In genomic region chr17:76140661-76141211, GRCh38 we compare ENCODE assay signal across 8 cellular contexts. TPM values are rescaled to one million over a fixed set of nuclear protein-coding genes. Genes with fewer than 3 reads are reported as not detected.
DNase-seq lines count a peak whose midpoint lies in the region; ATAC-seq, FAIRE-seq and TF ChIP-seq lines count a peak whose summit lies in the region.

No MANE protein-coding gene starts in this region.

- H3K36me3 ChIP-seq in GM12878 (ENCODE audit: control insufficient read depth in 2 of 2, insufficient read depth in 2 of 2, low read length in 1 of 2): no peaks in the 10 kb centered on the region
- no peaks in the 10 kb centered on the region for H3K36me3 ChIP-seq in mucosa of stomach (ENCODE audit: control insufficient read depth, insufficient read depth, low read length)

- SMC1A ChIA-PET in GM12878 (lab: Charles Lee; ENCODE audit: uncharacterized antibody, unreplicated experiment): interaction anchor here (0.8 to 2.2 kb wide), 2 partner anchors 37 to 139 kb away, joined by 3 to 6 read pairs; no protein-coding TSS in a partner anchor

- POLR2A ChIA-PET in GM12878 (lab: Charles Lee): no interaction called here

- no peak for ATAC-seq in stimulated activated naive CD8-positive, alpha-beta T cell treated with anti-CD3 and anti-CD28 coated beads, Interleukin-15, Interleukin-2, amounts not matched to agents 100 U/mL and 50 U/mL, for 24 hours
- ATAC-seq in GM12878: peak; percentile 21; the same call in 2 of the 3 replicates

- H3K9me3 ChIP-seq in GM12878 (replicated peaks; ENCODE audit: control insufficient read depth, insufficient read depth, low read length) (no peaks in the 10 kb centered on the region), mucosa of stomach (ENCODE audit: control insufficient read depth, low read length) (no peaks in the 10 kb centered on the region)

- H3K79me2 ChIP-seq in GM12878 (ENCODE audit: control insufficient read depth, insufficient read depth, low read length): no peaks in the 10 kb centered on the region

- peak overlapping the region; percentile 75 for H3K4me2 ChIP-seq in GM12878 (ENCODE audit: control insufficient read depth, insufficient read depth)

- BruUV-seq in GM12878 (replicated peaks; lab: Mats Ljungman, UMichigan): no TSS peak

- in situ Hi-C loops in GM12878 (cut with MboI): no loop called here

- WGBS in GM12878 (ENCODE audit: insufficient coverage, insufficient replicate concordance, low lambda C conversion rate, missing lambda C conversion rate): 7% methylated on average over 16 of the region's 24 CpGs

- peaks cover 23% of the 10 kb centered on the region for H3K4me1 ChIP-seq in GM12878 (ENCODE audit: control insufficient read depth, insufficient read depth, low read length)
- peaks cover 14% of the 10 kb centered on the region for H3K4me1 ChIP-seq in mucosa of stomach (ENCODE audit: control insufficient read depth, insufficient read depth, low read length)

- no peaks in the 10 kb centered on the region for H3K36me3 Mint-ChIP-seq in stimulated activated naive CD8-positive, alpha-beta T cell treated with anti-CD3 and anti-CD28 coated beads, Interleukin-15, Interleukin-2, amounts not matched to agents 100 ng/mL and 50 ng/mL, for 24 hours (ENCODE audit: low read depth)

- no peak overlapping the region for H3K27ac Mint-ChIP-seq in stimulated activated naive CD8-positive, alpha-beta T cell treated with anti-CD3 and anti-CD28 coated beads, Interleukin-15, Interleukin-2, amounts not matched to agents 100 ng/mL and 50 ng/mL, for 24 hours

- no peak overlapping the region for H2AFZ ChIP-seq in GM12878 (ENCODE audit: control insufficient read depth, low read depth, low read length)

- intact Hi-C loops in GM12878 (cut with micrococcal nuclease; ENCODE audit: unreplicated experiment): no loop called here

- no peak for TF ChIP-seq POLR2A in GM12878 (IDR thresholded peaks at IDR 0.05; ENCODE audit: low read depth, low read length)

- H3K4me1 Mint-ChIP-seq in stimulated activated naive CD8-positive, alpha-beta T cell treated with anti-CD3 and anti-CD28 coated beads, Interleukin-15, Interleukin-2, amounts not matched to agents 100 ng/mL and 50 ng/mL, for 24 hours (ENCODE audit: low read depth): peaks cover 54% of the 10 kb centered on the region

- H3K9ac ChIP-seq in GM12878 (ENCODE audit: control insufficient read depth, insufficient read depth, low read length): no peak overlapping the region
- H3K9ac ChIP-seq in mucosa of stomach (ENCODE audit: low read length): no peak overlapping the region

- CTCF ChIA-PET in GM12878 (lab: Yijun Ruan, JAX): interaction anchor here (0.6 to 1.1 kb wide), 5 partner anchors 14 to 80 kb away, joined by 3 to 4 read pairs (median 3); no protein-coding TSS in a partner anchor

- TF ChIP-seq CTCF in GM12878 (IDR thresholded peaks at IDR 0.05 in 2 of 3, conservative IDR thresholded peaks at IDR 0.05 in 1 of 3; ENCODE audit: control insufficient read depth in 2 of 3, extremely low read depth in 1 of 3, insufficient read depth in 1 of 3, low read depth in 3 of 3, low read length in 3 of 3): no peak

- no peak overlapping the region for H3K27ac ChIP-seq in GM12878 (ENCODE audit: control insufficient read depth, insufficient read depth)

- peak overlapping the region; percentile 77 for H3K4me3 Mint-ChIP-seq in stimulated activated naive CD8-positive, alpha-beta T cell treated with anti-CD3 and anti-CD28 coated beads, Interleukin-15, Interleukin-2, amounts not matched to agents 100 ng/mL and 50 ng/mL, for 24 hours

- H3K4me3 ChIP-seq in GM12878: peak overlapping the region; percentile 12; the same call in 1 of the 2 replicates
- H3K4me3 ChIP-seq in mucosa of stomach (ENCODE audit: low read length): peak overlapping the region; percentile 1

- no peak for DNase-seq in stimulated activated naive CD8-positive, alpha-beta T cell treated with anti-CD3 and anti-CD28 coated beads, Interleukin-15, Interleukin-2, amounts not matched to agents 100 U/mL and 50 U/mL, for 24 hours
- DNase-seq in GM12878 (ENCODE audit: low read depth, low spot score) (no peak), NCI-H1436 (lab: John Stamatoyannopoulos, UW) (no peak), mucosa of gallbladder (ENCODE audit: low spot score) (no peak), ecto neural progenitor cell (ENCODE audit: low spot score) (no peak), NAMALWA (ENCODE audit: low spot score) (no peak)

- no peaks in the 10 kb centered on the region for H3K9me3 Mint-ChIP-seq in stimulated activated naive CD8-positive, alpha-beta T cell treated with anti-CD3 and anti-CD28 coated beads, Interleukin-15, Interleukin-2, amounts not matched to agents 100 ng/mL and 50 ng/mL, for 24 hours

- H3K27me3 Mint-ChIP-seq in stimulated activated naive CD8-positive, alpha-beta T cell treated with anti-CD3 and anti-CD28 coated beads, Interleukin-15, Interleukin-2, amounts not matched to agents 100 ng/mL and 50 ng/mL, for 24 hours: peaks cover 3% of the 10 kb centered on the region

- H3K27me3 ChIP-seq in GM12878 (replicated peaks in 1 of 2; ENCODE audit: control insufficient read depth in 2 of 2, insufficient read depth in 2 of 2, low read length in 1 of 2): peaks cover 5 to 11% of the 10 kb centered on the region in 2 experiments
- peaks cover 51% of the 10 kb centered on the region for H3K27me3 ChIP-seq in mucosa of stomach (ENCODE audit: control insufficient read depth, insufficient read depth, low read length)

- no peak for FAIRE-seq in GM12878 (lab: Jason Lieb, UNC)

- RAD21 ChIA-PET in GM12878 (lab: Charles Lee; ENCODE audit: unreplicated experiment): interaction anchor here (0.8 to 0.9 kb wide), 2 partner anchors 128 to 139 kb away, joined by 3 read pairs; no protein-coding TSS in a partner anchor

- no peak for TF ChIP-seq RAD21 in GM12878 (IDR thresholded peaks at IDR 0.05; ENCODE audit: insufficient read depth, low read depth, low read length)

- no peak for TF ChIP-seq EP300 in GM12878 (IDR thresholded peaks at IDR 0.05; ENCODE audit: borderline replicate concordance in 1 of 2, control insufficient read depth in 1 of 2, low read depth in 2 of 2, low read length in 2 of 2)

- H4K20me1 ChIP-seq in GM12878 (ENCODE audit: control insufficient read depth, insufficient read depth): no peaks in the 10 kb centered on the region

TF ChIP-seq in GM12878, 131 proteins besides CTCF, POLR2A, EP300 and RAD21:
- TF ChIP-seq EZH2 (IDR thresholded peaks at IDR 0.05; ENCODE audit: borderline replicate concordance, control insufficient read depth, low read depth, low read length) (0 out of 2 replicates have a peak, but pooled peaks have one; percentile 64), TBL1XR1 (IDR thresholded peaks at IDR 0.05; ENCODE audit: low read depth, low read length) (no peak), USF2 (IDR thresholded peaks at IDR 0.05; ENCODE audit: borderline replicate concordance, low read depth, low read length) (no peak), ZNF24 (IDR thresholded peaks at IDR 0.05) (no peak)
TF ChIP-seq in GM12878: peak in this region for 1.

RNA-seq across cellular contexts. Expression of gene FOXJ1, which starts 0.3 kb away (rescaled TPM):
- total RNA-seq in GM12878 (2013; cell fraction: nucleolus; rRNA removed): not detected in 2 replicates
- total RNA-seq in GM12878 (2014; rRNA removed) (not detected in 2 replicates), GM12878 (2014; rRNA removed; fragmentation: Illumina TruSeq; extraction: Trizol) (not detected in 2 replicates), GM12878 (2021) (not detected in 2 replicates), mucosa of gallbladder (not detected)
- polyA plus RNA-seq in GM12878 (2011; ENCODE audit: low read depth): not detected
- polyA plus RNA-seq in GM12878 (2011; rRNA removed) (not detected in 2 replicates), GM12878 (2014; fragmentation: Illumina TruSeq; extraction: Trizol) (not detected in 2 replicates), GM12878 (2014; fragmentation: Nextera tagmentation; extraction: Ambion mirVana) (not detected), GM12878 (2014; rRNA removed) (not detected in 2 replicates), GM12878 (2016; fragmentation: Nextera tagmentation; extraction: Ambion mirVana) (not detected)
- not detected in 2 replicates for polyA plus RNA-seq in GM12878 (2011; cell fraction: cytosol; rRNA removed)
- not detected in 2 replicates for polyA plus RNA-seq in GM12878 (2011; cell fraction: nucleus; rRNA removed)
- polyA plus RNA-seq in GM12878 (2012): 0.11 TPM in 1 of 2 replicates, not detected in the other
- not detected in 2 replicates for polyA minus RNA-seq in GM12878 (2011; rRNA and poly(A)+ RNA removed)
- not detected in 2 replicates for polyA minus RNA-seq in GM12878 (2011; cell fraction: cytosol; rRNA and poly(A)+ RNA removed)
- not detected in 2 replicates for polyA minus RNA-seq in GM12878 (2011; cell fraction: nucleus; rRNA and poly(A)+ RNA removed)

RNA-seq across cellular contexts. Expression of gene EXOC7, which starts 37.1 kb away (rescaled TPM):
- 141 and 143 TPM in 2 replicates for total RNA-seq in GM12878 (2013; cell fraction: nucleolus; rRNA removed)
- total RNA-seq in GM12878 (2014; rRNA removed): 45.0 and 47.8 TPM in 2 replicates
- total RNA-seq in GM12878 (2014; rRNA removed; fragmentation: Illumina TruSeq; extraction: Trizol): 32.3 and 36.3 TPM in 2 replicates
- 64.9 and 71.3 TPM in 2 replicates for total RNA-seq in GM12878 (2021)
- 22.3 TPM for polyA plus RNA-seq in GM12878 (2011; ENCODE audit: low read depth)
- 46.4 and 59.8 TPM in 2 replicates for polyA plus RNA-seq in GM12878 (2011; rRNA removed)
- 59.3 and 75.5 TPM in 2 replicates for polyA plus RNA-seq in GM12878 (2011; cell fraction: cytosol; rRNA removed)
- polyA plus RNA-seq in GM12878 (2011; cell fraction: nucleus; rRNA removed): 197 and 273 TPM in 2 replicates
- 35.8 and 64.1 TPM in 2 replicates for polyA plus RNA-seq in GM12878 (2012)
- 17.2 and 35.5 TPM in 2 replicates for polyA plus RNA-seq in GM12878 (2014; fragmentation: Illumina TruSeq; extraction: Trizol)
- polyA plus RNA-seq in GM12878 (2014; fragmentation: Nextera tagmentation; extraction: Ambion mirVana): 10 to 100 TPM; 18.8 to 25.5 TPM
- polyA plus RNA-seq in GM12878 (2014; rRNA removed): 51.0 and 52.7 TPM in 2 replicates
- 10 to 100 TPM; 48.6 to 59.0 TPM for polyA plus RNA-seq in GM12878 (2016; fragmentation: Nextera tagmentation; extraction: Ambion mirVana)
- 77.7 and 98.1 TPM in 2 replicates for polyA minus RNA-seq in GM12878 (2011; rRNA and poly(A)+ RNA removed)
- polyA minus RNA-seq in GM12878 (2011; cell fraction: cytosol; rRNA and poly(A)+ RNA removed): 25.5 and 37.9 TPM in 2 replicates
- polyA minus RNA-seq in GM12878 (2011; cell fraction: nucleus; rRNA and poly(A)+ RNA removed): 53.9 and 91.8 TPM in 2 replicates
- total RNA-seq in mucosa of gallbladder: 163 TPM
